ENCODE assay signal across 26 cellular contexts in genomic region chr2:138476186-138476585, GRCh38.
"Had no signal": no experiment of that assay in that cellular context is flagged by ENCODE, and none has a peak within 500 bp of the region (broad histone marks: within the 10 kb centered on the region; RNA-seq: fewer than 3 reads in every experiment).

No MANE protein-coding gene starts in this region.

- H3K4me3 Mint-ChIP-seq: nephron; stimulated activated naive B cell treated with anti-CD40 and anti-IgM and Interleukin-4, amounts not matched to agents 10 μg/mL and 1 μg/mL and 100 μg/mL, for 72 hours; stimulated activated naive CD8-positive, alpha-beta T cell treated with anti-CD3 and anti-CD28 coated beads, Interleukin-15, amount 100 ng/mL, for 72 hours had no signal

- H3K36me3 ChIP-seq: gastrocnemius medialis, heart right ventricle, left ventricle myocardium inferior, lower lobe of right lung, prostate gland, right lobe of liver, spleen, tibial nerve, upper lobe of right lung, vagina had no signal

- H2AFZ ChIP-seq: parathyroid adenoma had no signal

- H3K36me3 Mint-ChIP-seq: naive B cell; stimulated activated naive B cell treated with anti-CD40 and anti-IgM and Interleukin-4, amounts not matched to agents 10 μg/mL and 1 μg/mL and 100 μg/mL, for 72 hours had no signal

- H3K9ac ChIP-seq: parathyroid adenoma had no signal

- H3K4me3 ChIP-seq: dorsolateral prefrontal cortex, gastrocnemius medialis, heart right ventricle, left ventricle myocardium inferior, lower lobe of right lung, prostate gland, right lobe of liver, spleen, testis, tibial nerve, upper lobe of right lung, vagina had no signal

- H3K27me3 ChIP-seq: dorsolateral prefrontal cortex, gastrocnemius medialis, heart right ventricle, right lobe of liver, spleen, testis, tibial nerve, upper lobe of right lung, vagina had no signal

- H3K4me1 Mint-ChIP-seq: nephron; stimulated activated naive CD8-positive, alpha-beta T cell treated with anti-CD3 and anti-CD28 coated beads, Interleukin-15, amount 100 ng/mL, for 72 hours had no signal

- DNase-seq: cortex of kidney; dorsolateral prefrontal cortex; effector CD8-positive, alpha-beta T cell; gastrocnemius medialis; heart right ventricle; hypothalamus; left ventricle myocardium inferior; lower lobe of right lung; mesendoderm; naive B cell; retina; right lobe of liver; spleen; stimulated activated CD4-positive, alpha-beta T cell treated with anti-CD3 and anti-CD28 coated beads, Interleukin-15, amount 100 ng/mL, for 24 hours; stimulated activated CD4-positive, alpha-beta T cell treated with anti-CD3 and anti-CD28 coated beads, Interleukin-1b, Interleukin-23, amount 100 ng/mL, for 48 hours; stimulated activated CD4-positive, alpha-beta T cell treated with anti-CD3 and anti-CD28 coated beads, Interleukin-4, amount 100 ng/mL, for 24 hours; stimulated activated naive B cell treated with anti-CD40 and anti-IgM and Interleukin-4, amounts not matched to agents 10 μg/mL and 1 μg/mL and 100 μg/mL, for 72 hours; stimulated activated naive CD8-positive, alpha-beta T cell treated with anti-CD3 and anti-CD28 coated beads, Interleukin-15, amount 100 ng/mL, for 72 hours; testis; upper lobe of right lung had no signal

- H3K9me3 Mint-ChIP-seq: naive B cell; nephron; stimulated activated naive B cell treated with anti-CD40 and anti-IgM and Interleukin-4, amounts not matched to agents 10 μg/mL and 1 μg/mL and 100 μg/mL, for 72 hours; stimulated activated naive CD8-positive, alpha-beta T cell treated with anti-CD3 and anti-CD28 coated beads, Interleukin-15, amount 100 ng/mL, for 72 hours had no signal

- H3K27me3 Mint-ChIP-seq: naive B cell; stimulated activated naive B cell treated with anti-CD40 and anti-IgM and Interleukin-4, amounts not matched to agents 10 μg/mL and 1 μg/mL and 100 μg/mL, for 72 hours had no signal

- H3K4me1 ChIP-seq: left ventricle myocardium inferior, parathyroid adenoma, prostate gland, right lobe of liver, testis, tibial nerve, upper lobe of right lung, vagina had no signal

- H3K79me2 ChIP-seq: parathyroid adenoma had no signal

- FAIRE-seq: islet of Langerhans had no signal

- ATAC-seq: gastrocnemius medialis; heart right ventricle; lower lobe of right lung; stimulated activated naive CD8-positive, alpha-beta T cell treated with anti-CD3 and anti-CD28 coated beads, Interleukin-15, amount 100 ng/mL, for 72 hours had no signal

- H3K27ac Mint-ChIP-seq: nephron; stimulated activated naive B cell treated with anti-CD40 and anti-IgM and Interleukin-4, amounts not matched to agents 10 μg/mL and 1 μg/mL and 100 μg/mL, for 72 hours; stimulated activated naive CD8-positive, alpha-beta T cell treated with anti-CD3 and anti-CD28 coated beads, Interleukin-15, amount 100 ng/mL, for 72 hours had no signal

- H3K27ac ChIP-seq: dorsolateral prefrontal cortex, gastrocnemius medialis, heart right ventricle, left ventricle myocardium inferior, lower lobe of right lung, parathyroid adenoma, prostate gland, right lobe of liver, testis, tibial nerve, upper lobe of right lung, vagina had no signal

- H3K9me3 ChIP-seq: gastrocnemius medialis, heart right ventricle, left ventricle myocardium inferior, lower lobe of right lung, prostate gland, right lobe of liver, spleen, testis, tibial nerve, upper lobe of right lung, vagina had no signal
